In the genomic region with DNA sequence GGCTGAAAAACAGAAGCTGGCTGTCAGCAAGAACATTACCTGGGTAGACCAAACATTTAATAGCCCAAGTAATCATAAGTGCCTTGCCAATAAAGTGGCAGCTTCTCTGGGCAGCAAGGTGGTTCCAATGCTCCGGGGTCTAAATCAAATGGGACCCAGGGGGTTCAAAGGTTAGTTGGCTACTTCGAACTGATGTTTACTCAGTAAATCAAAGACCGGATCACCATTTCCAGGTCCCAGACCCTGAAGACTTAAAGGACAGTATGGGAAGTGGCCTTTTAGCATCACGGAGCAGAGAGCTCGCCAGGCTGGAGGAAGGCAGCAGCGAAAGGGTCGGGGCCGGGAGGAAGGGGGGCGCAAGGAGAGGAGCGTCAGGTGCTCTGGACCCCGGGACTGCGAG, we compare ENCODE assay signal across 8 cellular contexts. TPM values are rescaled to one million over a fixed set of nuclear protein-coding genes. Genes with fewer than 3 reads are reported as not detected.
DNase-seq lines count a peak whose midpoint lies in the region; ATAC-seq and TF ChIP-seq lines count a peak whose summit lies in the region.

No MANE protein-coding gene starts in this region.

- no peak for TF ChIP-seq CTCF in kidney epithelial cell (IDR thresholded peaks at IDR 0.05; ENCODE audit: insufficient read depth, low read length, poor library complexity, severe bottlenecking)
- TF ChIP-seq CTCF in suprapubic skin (IDR thresholded peaks at IDR 0.05): no peak

- ATAC-seq in activated naive CD4-positive, alpha-beta T cell treated with anti-CD3 and anti-CD28 coated beads, Interleukin-2, amount 50 U/mL, for 72 hours: no peak
- ATAC-seq in GM18498 (IDR thresholded peaks at IDR 0.05; ENCODE audit: unreplicated experiment) (no peak), GM18505 (IDR thresholded peaks at IDR 0.05; ENCODE audit: unreplicated experiment) (no peak)

- TF ChIP-seq POLR2A in suprapubic skin (IDR thresholded peaks at IDR 0.05): no peak
- no peak for TF ChIP-seq POLR2A in GM18505 (IDR thresholded peaks at IDR 0.05; ENCODE audit: borderline replicate concordance, extremely low read depth, insufficient read depth, insufficient read length)

- H3K4me1 Mint-ChIP-seq in activated CD4-positive, alpha-beta T cell treated with anti-CD3 and anti-CD28 coated beads, Interleukin-2, amount 10 ng/mL, durations not matched to agents 24 days and 14 days: peaks cover 32% of the 10 kb centered on the region

- no peaks in the 10 kb centered on the region for H3K27me3 Mint-ChIP-seq in activated CD4-positive, alpha-beta T cell treated with anti-CD3 and anti-CD28 coated beads, Interleukin-2, amount 10 ng/mL, durations not matched to agents 24 days and 14 days

- DNase-seq in activated CD4-positive, alpha-beta T cell treated with anti-CD3 and anti-CD28 coated beads, Interleukin-2, amount 10 ng/mL, durations not matched to agents 24 days and 14 days: no peak
- DNase-seq in activated CD4-positive, alpha-beta T cell treated with anti-CD3 and anti-CD28 coated beads for 48 hours: no peak
- DNase-seq in activated naive CD4-positive, alpha-beta T cell treated with anti-CD3 and anti-CD28 coated beads, Interleukin-2, amount 50 U/mL, for 72 hours (ENCODE audit: low spot score in 2 of 2): no peak
- DNase-seq in kidney epithelial cell (ENCODE audit: low read depth) (no peak), suprapubic skin (ENCODE audit: low spot score in 2 of 2) (no peak), SW 1271 (lab: John Stamatoyannopoulos, UW) (no peak)

- no peaks in the 10 kb centered on the region for H3K9me3 Mint-ChIP-seq in activated CD4-positive, alpha-beta T cell treated with anti-CD3 and anti-CD28 coated beads, Interleukin-2, amount 10 ng/mL, durations not matched to agents 24 days and 14 days
- no peaks in the 10 kb centered on the region for H3K9me3 Mint-ChIP-seq in activated naive CD4-positive, alpha-beta T cell treated with anti-CD3 and anti-CD28 coated beads, Interleukin-2, amount 50 U/mL, for 72 hours

- peaks cover 9% of the 10 kb centered on the region for H3K36me3 Mint-ChIP-seq in activated CD4-positive, alpha-beta T cell treated with anti-CD3 and anti-CD28 coated beads, Interleukin-2, amount 10 ng/mL, durations not matched to agents 24 days and 14 days (ENCODE audit: low read depth)
- H3K36me3 Mint-ChIP-seq in activated naive CD4-positive, alpha-beta T cell treated with anti-CD3 and anti-CD28 coated beads, Interleukin-2, amount 50 U/mL, for 72 hours: peaks cover 5 to 6% of the 10 kb centered on the region in 2 donors

- H3K4me3 Mint-ChIP-seq in activated CD4-positive, alpha-beta T cell treated with anti-CD3 and anti-CD28 coated beads, Interleukin-2, amount 10 ng/mL, durations not matched to agents 24 days and 14 days: peak overlapping the region; percentile 82

- peak overlapping the region; percentile 90 for H3K27ac Mint-ChIP-seq in activated CD4-positive, alpha-beta T cell treated with anti-CD3 and anti-CD28 coated beads, Interleukin-2, amount 10 ng/mL, durations not matched to agents 24 days and 14 days
- peak overlapping the region; percentile 77 to 84 for H3K27ac Mint-ChIP-seq in activated naive CD4-positive, alpha-beta T cell treated with anti-CD3 and anti-CD28 coated beads, Interleukin-2, amount 50 U/mL, for 72 hours

- H3K27ac ChIP-seq in suprapubic skin: no peak overlapping the region

- H3K4me3 ChIP-seq in kidney epithelial cell (ENCODE audit: low read depth, low read length) (peak overlapping the region; percentile 51), suprapubic skin (peak overlapping the region; percentile 70)

- H3K36me3 ChIP-seq in kidney epithelial cell (ENCODE audit: control insufficient read depth, insufficient read depth, low read length): no peaks in the 10 kb centered on the region
- H3K36me3 ChIP-seq in suprapubic skin: no peaks in the 10 kb centered on the region

- WGBS in suprapubic skin: 63% methylated on average over 10 of the region's 12 CpGs

- TF ChIP-seq EP300 in suprapubic skin (IDR thresholded peaks at IDR 0.05): no peak

- H3K9me3 ChIP-seq in suprapubic skin: no peaks in the 10 kb centered on the region

- no peaks in the 10 kb centered on the region for H3K4me1 ChIP-seq in suprapubic skin

- intact Hi-C loops in activated CD4-positive, alpha-beta T cell treated with anti-CD3 and anti-CD28 coated beads, Interleukin-2, amount 10 ng/mL, durations not matched to agents 24 days and 14 days (cut with micrococcal nuclease): loop anchor here (2.0 to 5.0 kb wide), 3 partner anchors 16 to 140 kb away; no protein-coding TSS in a partner anchor

- H3K27me3 ChIP-seq in kidney epithelial cell (ENCODE audit: control insufficient read depth, insufficient read depth, low read length) (no peaks in the 10 kb centered on the region), suprapubic skin (no peaks in the 10 kb centered on the region)

RNA-seq across cellular contexts. Expression of a gene that starts 1.0 kb away (rescaled TPM):
- total RNA-seq in activated CD4-positive, alpha-beta T cell treated with anti-CD3 and anti-CD28 coated beads, Interleukin-2, amount 10 ng/mL, durations not matched to agents 24 days and 14 days: 58.4 and 60.6 TPM in 2 replicates
- total RNA-seq in activated naive CD4-positive, alpha-beta T cell treated with anti-CD3 and anti-CD28 coated beads, Interleukin-2, amount 50 U/mL, for 72 hours: 10 to 100 TPM; 76.0 to 97.3 TPM
- total RNA-seq in kidney epithelial cell (48.1 and 53.0 TPM in 2 replicates), suprapubic skin (10 to 100 TPM in 3 of 4 donors, 1 to 10 TPM in 1; 6.8 to 18.5 (median 14.1) TPM)
